In the genomic region with DNA sequence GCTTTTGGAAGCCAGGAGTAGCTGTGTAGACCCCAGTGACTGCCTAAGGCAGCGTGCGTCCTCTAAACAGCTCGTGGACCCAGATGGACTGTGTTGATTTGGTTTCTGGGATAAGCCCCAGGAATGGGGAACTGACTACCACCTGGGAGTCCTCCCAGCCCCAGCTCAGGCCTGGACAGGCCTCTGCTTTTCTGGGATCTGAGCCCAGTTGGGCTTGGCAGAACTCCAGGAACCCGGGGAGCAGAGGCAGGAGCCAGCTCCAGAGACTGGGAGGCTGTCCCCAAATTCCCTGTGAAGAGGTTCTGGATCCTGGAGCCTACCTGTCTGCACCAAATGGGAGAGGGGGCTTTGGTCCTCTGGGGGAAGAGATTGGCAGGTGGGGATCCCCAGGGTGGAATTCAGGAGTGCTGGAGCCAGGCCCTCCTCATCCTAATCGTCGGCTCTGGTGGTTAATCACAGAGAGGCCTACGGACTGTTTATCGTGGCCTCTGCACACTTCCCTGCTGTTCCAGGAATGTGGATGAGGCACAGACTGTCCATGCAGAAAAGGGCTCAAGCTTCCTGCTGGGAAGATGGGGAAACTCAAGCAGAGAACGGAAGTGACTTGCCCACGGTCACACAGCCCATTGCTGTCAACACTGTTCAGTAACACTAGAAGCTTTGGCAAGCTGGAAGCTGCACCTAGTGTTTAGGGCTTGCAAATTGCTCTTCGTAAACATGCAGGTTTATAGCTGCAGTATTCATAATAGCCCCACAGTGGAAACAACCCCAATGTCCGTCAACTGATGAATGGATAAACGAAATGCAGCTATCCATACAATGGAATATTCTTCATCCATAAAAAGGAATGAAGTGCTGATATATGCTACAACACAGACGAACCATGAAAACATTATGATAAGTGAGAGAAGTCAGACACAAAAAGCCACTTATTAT, we compare ENCODE assay signal across 10 cellular contexts.
DNase-seq lines count a peak whose midpoint lies in the region; ATAC-seq and TF ChIP-seq lines count a peak whose summit lies in the region.
"Had no signal": no experiment of that assay in that cellular context is flagged by ENCODE, and none has a peak within 500 bp of the region (broad histone marks: within the 10 kb centered on the region; RNA-seq: fewer than 3 reads in every experiment).

No MANE protein-coding gene starts in this region.

- no peaks in the 10 kb centered on the region for H3K4me1 Mint-ChIP-seq in activated naive CD4-positive, alpha-beta T cell treated with anti-CD3 and anti-CD28 coated beads for 36 hours (ENCODE audit: low read depth)
- no peaks in the 10 kb centered on the region for H3K4me1 Mint-ChIP-seq in Caco-2 (ENCODE audit: low read depth, unreplicated experiment)
- peaks cover 21% of the 10 kb centered on the region for H3K4me1 Mint-ChIP-seq in neural progenitor cell
- H3K4me1 Mint-ChIP-seq: IgD-negative memory B cell had no signal

- no peaks in the 10 kb centered on the region for H3F3A ChIP-seq in GM23248 (ENCODE audit: insufficient read depth)
- H3F3A ChIP-seq in neural progenitor cell (ENCODE audit: low read depth), result peaks cover 16% of the 10 kb centered on the region

- no peak overlapping the region for H3K4me3 Mint-ChIP-seq in activated naive CD4-positive, alpha-beta T cell treated with anti-CD3 and anti-CD28 coated beads for 36 hours
- H3K4me3 Mint-ChIP-seq in Caco-2 (ENCODE audit: unreplicated experiment) (no peak overlapping the region), neural progenitor cell (no peak overlapping the region)
- H3K4me3 Mint-ChIP-seq: activated T-cell treated with anti-CD3 and anti-CD28 coated beads, Interleukin-2, amount 50 U/mL, for 24 hours; IgD-negative memory B cell had no signal

- 61 to 64% methylated on average over 14 of the region's 14 CpGs for WGBS in GM23248 (ENCODE audit: low coverage in 1 of 2, low lambda C conversion rate in 2 of 2, missing lambda C conversion rate in 2 of 2), 2 experiments
- 35 to 45% (median 37%) methylated on average over 14 of the region's 14 CpGs for WGBS in psoas muscle, 3 donors

- H3K27me3 ChIP-seq in GM23248 (replicated peaks; ENCODE audit: insufficient read depth) (no peaks in the 10 kb centered on the region; the same call in 1 of the 2 replicates), Panc1 (ENCODE audit: control insufficient read depth, insufficient read depth, low read length) (no peaks in the 10 kb centered on the region), psoas muscle (ENCODE audit: insufficient read depth in 3 of 3, low read length in 2 of 3) (no peaks in the 10 kb centered on the region), Caco-2 (replicated peaks; ENCODE audit: control insufficient read depth, insufficient read depth, low read length) (no peaks in the 10 kb centered on the region; the same call in 1 of the 2 replicates), neural progenitor cell (no peaks in the 10 kb centered on the region)

- no peaks in the 10 kb centered on the region for H3K4me1 ChIP-seq in GM23248 (ENCODE audit: insufficient read depth)
- H3K4me1 ChIP-seq in Panc1 (ENCODE audit: control insufficient read depth, insufficient read depth, low read length), result peaks cover 59% of the 10 kb centered on the region
- peaks cover 18% of the 10 kb centered on the region for H3K4me1 ChIP-seq in psoas muscle
- no peaks in the 10 kb centered on the region for H3K4me1 ChIP-seq in Caco-2
- peaks cover 20% of the 10 kb centered on the region for H3K4me1 ChIP-seq in neural progenitor cell

- CTCF ChIA-PET in Panc1 (lab: Charles Lee) (interaction anchor here (0.5 to 5.0 kb wide), 3 partner anchors 18 to 102 kb away, joined by 3 to 30 read pairs (median 3); no protein-coding TSS in a partner anchor), Caco-2 (lab: Charles Lee) (interaction anchor here (1.4 kb wide), 1 partner anchor 29 kb away, joined by 5 read pairs; no protein-coding TSS in a partner anchor)
- CTCF ChIA-PET in activated naive CD4-positive, alpha-beta T cell treated with anti-CD3 and anti-CD28 coated beads for 36 hours (lab: Charles Lee), result interaction anchor here (0.6 to 1.1 kb wide), 3 partner anchors 44 to 533 kb away, joined by 3 to 4 read pairs (median 3); no protein-coding TSS in a partner anchor

- peaks cover 8% of the 10 kb centered on the region for H3K27me3 Mint-ChIP-seq in activated naive CD4-positive, alpha-beta T cell treated with anti-CD3 and anti-CD28 coated beads for 36 hours (ENCODE audit: low read depth)
- peaks cover 14% of the 10 kb centered on the region for H3K27me3 Mint-ChIP-seq in Caco-2 (ENCODE audit: insufficient read depth, unreplicated experiment)
- peaks cover 10% of the 10 kb centered on the region for H3K27me3 Mint-ChIP-seq in neural progenitor cell (ENCODE audit: insufficient read depth, low read depth)

- BruUV-seq in Panc1 (replicated peaks; lab: Mats Ljungman, UMichigan) (no TSS peak), Caco-2 (replicated peaks; lab: Mats Ljungman, UMichigan) (no TSS peak)

- H3K4me3 ChIP-seq in GM23248 (no peak overlapping the region), Panc1 (ENCODE audit: low read depth in 2 of 2, low read length in 2 of 2) (peak overlapping the region in 1 of 2 experiments; percentile 29; a peak in 1 of 4 replicates), fibroblast of villous mesenchyme (ENCODE audit: low read depth, low read length) (no peak overlapping the region), psoas muscle (no peak overlapping the region), Caco-2 (ENCODE audit: low read depth, low read length) (no peak overlapping the region), neural progenitor cell (no peak overlapping the region)

- no peaks in the 10 kb centered on the region for H3K36me3 Mint-ChIP-seq in activated naive CD4-positive, alpha-beta T cell treated with anti-CD3 and anti-CD28 coated beads for 36 hours (ENCODE audit: low read depth)
- H3K36me3 Mint-ChIP-seq in Caco-2 (ENCODE audit: insufficient read depth, unreplicated experiment), result no peaks in the 10 kb centered on the region
- H3K36me3 Mint-ChIP-seq in neural progenitor cell, result no peaks in the 10 kb centered on the region

- no peaks in the 10 kb centered on the region for H3K9me3 ChIP-seq in GM23248 (ENCODE audit: low read depth)
- no peaks in the 10 kb centered on the region for H3K9me3 ChIP-seq in Panc1 (ENCODE audit: control insufficient read depth, insufficient read depth, low read depth, low read length)
- no peaks in the 10 kb centered on the region for H3K9me3 ChIP-seq in psoas muscle
- no peaks in the 10 kb centered on the region for H3K9me3 ChIP-seq in Caco-2
- no peaks in the 10 kb centered on the region for H3K9me3 ChIP-seq in neural progenitor cell (ENCODE audit: low read depth)

- H3K9me3 Mint-ChIP-seq in activated naive CD4-positive, alpha-beta T cell treated with anti-CD3 and anti-CD28 coated beads for 36 hours, result no peaks in the 10 kb centered on the region
- H3K9me3 Mint-ChIP-seq in Caco-2 (ENCODE audit: unreplicated experiment) (no peaks in the 10 kb centered on the region), neural progenitor cell (no peaks in the 10 kb centered on the region)
- H3K9me3 Mint-ChIP-seq: activated T-cell treated with anti-CD3 and anti-CD28 coated beads, Interleukin-2, amount 50 U/mL, for 24 hours; IgD-negative memory B cell had no signal

- ATAC-seq in Panc1, result peak; percentile 89
- ATAC-seq in psoas muscle, result peak; percentile 71 to 83 (median 79)
- ATAC-seq in GM21515 (IDR thresholded peaks at IDR 0.05; ENCODE audit: unreplicated experiment), result no peak

- intact Hi-C loops in Panc1 (cut with micrococcal nuclease; ENCODE audit: unreplicated experiment) (loop anchor here (5.0 kb wide), 1 partner anchor 100 kb away; a partner anchor contains a TSS), psoas muscle (cut with DNase I) (loop anchor here (5.0 to 10.0 kb wide), 2 partner anchors 100 to 103 kb away; a partner anchor contains a TSS), Caco-2 (cut with micrococcal nuclease; ENCODE audit: unreplicated experiment) (no loop called here)
- intact Hi-C loops in activated naive CD4-positive, alpha-beta T cell treated with anti-CD3 and anti-CD28 coated beads for 36 hours (cut with micrococcal nuclease), result no loop called here

- POLR2A ChIA-PET in Panc1 (lab: Charles Lee) (interaction anchor here (0.7 kb wide), 1 partner anchor 41 kb away, joined by 4 read pairs; no protein-coding TSS in a partner anchor), Caco-2 (lab: Charles Lee) (no interaction called here)

- TF ChIP-seq CTCF in Panc1 (IDR thresholded peaks at IDR 0.05), result no peak
- no peak for TF ChIP-seq CTCF in fibroblast of villous mesenchyme (IDR thresholded peaks at IDR 0.05; ENCODE audit: insufficient read depth, low read depth, low read length)
- no peak for TF ChIP-seq CTCF in psoas muscle (IDR thresholded peaks at IDR 0.05)
- no peak for TF ChIP-seq CTCF in Caco-2 (IDR thresholded peaks at IDR 0.05; ENCODE audit: insufficient read depth in 1 of 2, low read depth in 1 of 2, low read length in 1 of 2, severe bottlenecking in 1 of 2, unreplicated experiment in 1 of 2)
- TF ChIP-seq CTCF in neural progenitor cell (IDR thresholded peaks at IDR 0.05), result no peak

- H3K27ac ChIP-seq in GM23248 (no peak overlapping the region), Panc1 (ENCODE audit: low read length) (peak overlapping the region; percentile 94), psoas muscle (peak overlapping the region; percentile 66), neural progenitor cell (no peak overlapping the region)

- H3K9me2 ChIP-seq in GM23248 (ENCODE audit: insufficient read depth), result no peaks in the 10 kb centered on the region

- in situ Hi-C loops in GM23248 (cut with MboI), result no loop called here
- in situ Hi-C loops in Panc1 (cut with HindIII; ENCODE audit: low pct_unique_long_range_greater_than_20kb, low sequenced_read_pairs), result no loop called here

- DNase-seq in GM23248, result peak; percentile 32
- no peak for DNase-seq in Panc1 (ENCODE audit: low read depth, low spot score)
- DNase-seq in fibroblast of villous mesenchyme (ENCODE audit: low read depth), result peak; percentile 9
- peak; percentile 81 to 91 for DNase-seq in psoas muscle
- no peak for DNase-seq in activated naive CD4-positive, alpha-beta T cell treated with anti-CD3 and anti-CD28 coated beads for 36 hours
- DNase-seq in Caco-2, result no peak
- DNase-seq in neural progenitor cell (ENCODE audit: low spot score), result no peak
- DNase-seq: activated T-cell treated with anti-CD3 and anti-CD28 coated beads, Interleukin-2, amount 50 U/mL, for 24 hours had no signal

- no peak overlapping the region for H3K27ac Mint-ChIP-seq in activated naive CD4-positive, alpha-beta T cell treated with anti-CD3 and anti-CD28 coated beads for 36 hours
- H3K27ac Mint-ChIP-seq in Caco-2 (ENCODE audit: unreplicated experiment) (no peak overlapping the region), neural progenitor cell (no peak overlapping the region)
- H3K27ac Mint-ChIP-seq: activated T-cell treated with anti-CD3 and anti-CD28 coated beads, Interleukin-2, amount 50 U/mL, for 24 hours; IgD-negative memory B cell had no signal

- H3K79me2 ChIP-seq in GM23248 (ENCODE audit: insufficient read depth) (no peaks in the 10 kb centered on the region), neural progenitor cell (ENCODE audit: low read depth) (no peaks in the 10 kb centered on the region)

- no peak overlapping the region for H2AFZ ChIP-seq in GM23248
- H2AFZ ChIP-seq in neural progenitor cell (replicated peaks), result no peak overlapping the region

- H3K36me3 ChIP-seq in GM23248 (ENCODE audit: low read depth), result no peaks in the 10 kb centered on the region
- no peaks in the 10 kb centered on the region for H3K36me3 ChIP-seq in Panc1 (ENCODE audit: control insufficient read depth, insufficient read depth, low read length)
- H3K36me3 ChIP-seq in psoas muscle (ENCODE audit: insufficient read depth in 1 of 2, low read depth in 1 of 2), result no peaks in the 10 kb centered on the region
- no peaks in the 10 kb centered on the region for H3K36me3 ChIP-seq in Caco-2 (ENCODE audit: control insufficient read depth, insufficient read depth, low read length)
- no peaks in the 10 kb centered on the region for H3K36me3 ChIP-seq in neural progenitor cell

- H3K4me2 ChIP-seq in GM23248 (ENCODE audit: unreplicated experiment), result no peak overlapping the region
- H3K4me2 ChIP-seq in neural progenitor cell, result no peak overlapping the region

- no peaks in the 10 kb centered on the region for H4K20me1 ChIP-seq in GM23248 (ENCODE audit: insufficient read depth)
- H4K20me1 ChIP-seq in neural progenitor cell (ENCODE audit: low read depth), result peaks cover 7% of the 10 kb centered on the region

- H3K9ac ChIP-seq in GM23248 (no peak overlapping the region), neural progenitor cell (no peak overlapping the region)

Comparison
In these comparisons a context has a peak if more than half of its experiments do, and no peak if none do; other contexts are left out.
1. DNase-seq: peak in GM23248 (single experiment), fibroblast of villous mesenchyme (single experiment) and psoas muscle (2 of 2); none in Panc1 (single experiment), activated naive CD4-positive, alpha-beta T cell treated with anti-CD3 and anti-CD28 coated beads for 36 hours (single experiment), Caco-2 (0 of 2) and neural progenitor cell (single experiment).
2. H3K27ac ChIP-seq: peak in Panc1 (single experiment) and psoas muscle (single experiment); none in GM23248 (single experiment) and neural progenitor cell (single experiment).
3. intact Hi-C loops: an anchor here in Panc1 (5.0 kb wide) and psoas muscle (5.0 to 10.0 kb wide); none called in activated naive CD4-positive, alpha-beta T cell treated with anti-CD3 and anti-CD28 coated beads for 36 hours and Caco-2.